26 cellular contexts compared by ENCODE assay signal in the genomic region with DNA sequence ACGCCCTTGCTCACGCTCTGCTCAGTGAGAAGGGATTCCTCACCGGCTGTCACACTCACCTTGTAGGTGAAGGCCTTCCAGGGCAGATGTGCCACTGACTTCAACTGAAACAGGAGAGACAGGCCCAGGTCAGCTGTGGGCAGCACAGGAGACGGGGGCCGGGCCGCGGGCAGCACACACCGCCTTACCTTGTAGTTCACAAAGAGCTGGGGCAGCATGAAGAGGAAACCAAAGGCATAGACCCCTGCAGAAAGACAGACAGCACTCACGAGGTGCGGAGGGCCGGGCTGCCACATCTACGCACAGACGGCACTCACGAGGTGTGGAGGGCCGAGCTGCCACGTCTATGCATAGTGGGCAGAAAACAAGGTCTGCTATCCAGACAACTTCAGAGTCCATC. TPM values are rescaled to one million over a fixed set of nuclear protein-coding genes. Genes with fewer than 3 reads are reported as not detected.
A peak's percentile ranks its signal among the peaks of the same experiment; 100 is the strongest.
DNase-seq lines count a peak whose midpoint lies in the region; ATAC-seq and TF ChIP-seq lines count a peak whose summit lies in the region.
"Had no signal": no experiment of that assay in that cellular context is flagged by ENCODE, and none has a peak within 500 bp of the region (broad histone marks: within the 10 kb centered on the region; RNA-seq: fewer than 3 reads in every experiment).

No MANE protein-coding gene starts in this region.

- H3K9me3 ChIP-seq in H9 (ENCODE audit: control insufficient read depth, low read depth, low read length) = no peaks in the 10 kb centered on the region
- no peaks in the 10 kb centered on the region for H3K9me3 ChIP-seq in sigmoid colon
- H3K9me3 ChIP-seq in esophagus muscularis mucosa = no peaks in the 10 kb centered on the region
- H3K9me3 ChIP-seq: BE2C, right atrium auricular region, thyroid gland had no signal

- WGBS in H9 (ENCODE audit: extremely low coverage, insufficient read length, low lambda C conversion rate) = no CpG with 5 or more reads among the region's 16 CpGs
- WGBS in sigmoid colon, 2 donors = 96% methylated on average over 16 of the region's 16 CpGs
- 97% methylated on average over 16 of the region's 16 CpGs for WGBS in esophagus muscularis mucosa

- POLR2A ChIA-PET in HEK293T (lab: Yijun Ruan, JAX) = no interaction called here

- H3T11ph ChIP-seq in H9 (ENCODE audit: low read length) = no peak overlapping the region

- H3K4me1 ChIP-seq in H9 (ENCODE audit: insufficient read depth, low read length) (no peaks in the 10 kb centered on the region), sigmoid colon (peaks cover 0 to under 1% (median 0%) of the 10 kb centered on the region in 4 donors), esophagus muscularis mucosa (peaks cover 0 to 3% (median under 1%) of the 10 kb centered on the region in 4 donors)
- H3K4me1 ChIP-seq: BE2C, right atrium auricular region had no signal

- H3K4me3 ChIP-seq in sigmoid colon = no peak overlapping the region
- no peak overlapping the region for H3K4me3 ChIP-seq in esophagus muscularis mucosa
- H3K4me3 ChIP-seq: GM12878, right atrium auricular region, thyroid gland had no signal

- H4K91ac ChIP-seq in H9 (ENCODE audit: insufficient read length, low read depth, low read length) = no peak overlapping the region

- TF ChIP-seq EP300 in sigmoid colon (IDR thresholded peaks at IDR 0.05) (no peak), esophagus muscularis mucosa (IDR thresholded peaks at IDR 0.05) (no peak)

- no peak overlapping the region for H4K8ac ChIP-seq in H9 (replicated peaks; ENCODE audit: insufficient read length, low read depth, low read length)

- H3K27me3 ChIP-seq in H9 (ENCODE audit: insufficient read depth, low read length) (no peaks in the 10 kb centered on the region), sigmoid colon (no peaks in the 10 kb centered on the region), esophagus muscularis mucosa (no peaks in the 10 kb centered on the region)
- H3K27me3 ChIP-seq: BE2C, right atrium auricular region, thyroid gland had no signal

- H4K20me1 ChIP-seq in H9 (ENCODE audit: control insufficient read depth, insufficient read depth, insufficient read length) = no peaks in the 10 kb centered on the region

- TF ChIP-seq CTCF in CD14-positive monocyte (IDR thresholded peaks at IDR 0.05) (no peak), H9 (conservative IDR thresholded peaks at IDR 0.05) (no peak), endothelial cell (IDR thresholded peaks at IDR 0.05; ENCODE audit: unreplicated experiment) (no peak), sigmoid colon (IDR thresholded peaks at IDR 0.05) (no peak), esophagus muscularis mucosa (IDR thresholded peaks at IDR 0.05) (no peak)

- H2AK5ac ChIP-seq in H9 (ENCODE audit: insufficient read length, low read length) = no peak overlapping the region

- H4K5ac ChIP-seq in H9 (ENCODE audit: insufficient read length, low read depth, low read length) = no peak overlapping the region

- no peaks in the 10 kb centered on the region for H3K79me2 ChIP-seq in H9 (ENCODE audit: insufficient read depth, low read length)

- H3K4me1 Mint-ChIP-seq in CD14-positive monocyte (peaks cover 1% of the 10 kb centered on the region), H9 (peaks cover 5 to 7% of the 10 kb centered on the region in 2 experiments), endothelial cell (ENCODE audit: unreplicated experiment) (peaks cover 2% of the 10 kb centered on the region)

- H3K23ac ChIP-seq in H9 (ENCODE audit: insufficient read length, low read depth, low read length) = no peak overlapping the region

- no peak overlapping the region for H2BK15ac ChIP-seq in H9 (ENCODE audit: low read depth, low read length)

- H3K14ac ChIP-seq in H9 (ENCODE audit: insufficient read depth, low read length) = no peak overlapping the region

- no peak overlapping the region for H2BK5ac ChIP-seq in H9 (ENCODE audit: insufficient read length, low read length)

- H3K9me3 Mint-ChIP-seq in CD14-positive monocyte (no peaks in the 10 kb centered on the region), H9 (no peaks in the 10 kb centered on the region; a peak in 1 of 5 replicates), endothelial cell (ENCODE audit: unreplicated experiment) (no peaks in the 10 kb centered on the region)
- H3K9me3 Mint-ChIP-seq: activated CD4-positive, alpha-beta T cell treated with anti-CD3 and anti-CD28 coated beads, Interleukin-2, amount 10 ng/mL, durations not matched to agents 7 days and 5 days; activated T-helper 1 cell treated with anti-CD3 and anti-CD28 coated beads, Interleukin-12 subunit alpha, Interleukin-12 subunit beta, Interleukin-2, Interleukin-4 antibody, amounts not matched to agents 30 ng/mL and 10 ng/mL and 1 ng/mL, durations not matched to agents 14 hours and 24 hours and 36 hours; stimulated activated naive CD8-positive, alpha-beta T cell treated with anti-CD3 and anti-CD28 coated beads, Interleukin-15, amount 100 ng/mL, for 72 hours had no signal

- no peak overlapping the region for H3K56ac ChIP-seq in H9 (ENCODE audit: insufficient read length, low read depth, low read length)

- no peak overlapping the region for H2BK120ac ChIP-seq in H9 (ENCODE audit: low read depth, low read length, poor library complexity, severe bottlenecking)

- no peak overlapping the region for H2AFZ ChIP-seq in H9 (ENCODE audit: low read length)

- no peak overlapping the region for H3K4ac ChIP-seq in H9 (ENCODE audit: low read depth, low read length)

- ATAC-seq in HG03460 (IDR thresholded peaks at IDR 0.05; ENCODE audit: unreplicated experiment) = no peak
- ATAC-seq: GM12878, left colon, Panc1 had no signal

- H3K4me3 Mint-ChIP-seq in CD14-positive monocyte (no peak overlapping the region), H9 (no peak overlapping the region), endothelial cell (ENCODE audit: unreplicated experiment) (peak overlapping the region; percentile 56)
- H3K4me3 Mint-ChIP-seq: activated CD4-positive, alpha-beta T cell treated with anti-CD3 and anti-CD28 coated beads, Interleukin-2, amount 10 ng/mL, durations not matched to agents 7 days and 5 days; activated T-helper 1 cell treated with anti-CD3 and anti-CD28 coated beads, Interleukin-12 subunit alpha, Interleukin-12 subunit beta, Interleukin-2, Interleukin-4 antibody, amounts not matched to agents 30 ng/mL and 10 ng/mL and 1 ng/mL, durations not matched to agents 14 hours and 24 hours and 36 hours; stimulated activated naive CD8-positive, alpha-beta T cell treated with anti-CD3 and anti-CD28 coated beads, Interleukin-15, amount 100 ng/mL, for 72 hours had no signal

- DNase-seq in CD14-positive monocyte (ENCODE audit: low spot score) (peak; percentile 17), H9 (peak; percentile 20), endothelial cell (ENCODE audit: low spot score) (no peak), sigmoid colon (peak; percentile 57), HEK293T (ENCODE audit: extremely low spot score) (no peak), esophagus muscularis mucosa (ENCODE audit: extremely low spot score) (no peak)
- DNase-seq: activated CD4-positive, alpha-beta T cell treated with anti-CD3 and anti-CD28 coated beads, Interleukin-2, amount 10 ng/mL, durations not matched to agents 7 days and 5 days; amniotic stem cell; BE2C; hypothalamus; left colon; mesenchymal stem cell; NCI-H146; NCI-H446; NCI-H774; stimulated activated CD4-positive, alpha-beta T cell treated with anti-CD3 and anti-CD28 coated beads, Interleukin-2, amount 100 ng/mL, for 24 hours; stimulated activated naive CD8-positive, alpha-beta T cell treated with anti-CD3 and anti-CD28 coated beads, Interleukin-15, amount 100 ng/mL, for 72 hours; SW 1271; T1000; thyroid gland had no signal

- H3K36me3 Mint-ChIP-seq in CD14-positive monocyte = peaks cover 82 to 94% of the 10 kb centered on the region in 2 donors
- peaks cover 32 to 84% (median 70%) of the 10 kb centered on the region in 3 experiments; a peak in 6 of 7 replicates for H3K36me3 Mint-ChIP-seq in H9 (ENCODE audit: insufficient read depth in 1 of 3, low read depth in 3 of 3)
- H3K36me3 Mint-ChIP-seq in endothelial cell (ENCODE audit: low read depth, unreplicated experiment) = peaks cover 45% of the 10 kb centered on the region

- H3K27ac ChIP-seq in H9 (ENCODE audit: insufficient read length, low read depth, low read length) (no peak overlapping the region), sigmoid colon (no peak overlapping the region), esophagus muscularis mucosa (replicated peaks in 1 of 4) (no peak overlapping the region)
- H3K27ac ChIP-seq: right atrium auricular region, thyroid gland had no signal

- intact Hi-C loops in CD14-positive monocyte (cut with micrococcal nuclease) = no loop called here
- intact Hi-C loops in sigmoid colon (cut with DNase I) = no loop called here
- intact Hi-C loops in esophagus muscularis mucosa (cut with DNase I) = no loop called here

- no peaks in the 10 kb centered on the region for H3K79me1 ChIP-seq in H9 (ENCODE audit: insufficient read depth, low read depth, low read length, poor library complexity, severe bottlenecking)

- H3K4me2 ChIP-seq in H9 (ENCODE audit: insufficient read depth, insufficient read length, low read length) = no peak overlapping the region

- CTCF ChIA-PET in HEK293T (lab: Yijun Ruan, JAX) = no interaction called here

- no peak overlapping the region for H2BK12ac ChIP-seq in H9 (ENCODE audit: insufficient read length, low read depth, low read length)

- H3K23me2 ChIP-seq in H9 (ENCODE audit: insufficient read length, low read depth, low read length, poor library complexity, severe bottlenecking) = no peaks in the 10 kb centered on the region

- no peak overlapping the region for H3K9ac ChIP-seq in H9 (ENCODE audit: extremely low read depth, insufficient read length, low read length)

- TF ChIP-seq POLR2A in sigmoid colon (IDR thresholded peaks at IDR 0.05) (no peak), esophagus muscularis mucosa (IDR thresholded peaks at IDR 0.05; ENCODE audit: low read depth) (no peak)

- H2BK20ac ChIP-seq in H9 (ENCODE audit: low read depth, low read length, poor library complexity, severe bottlenecking) = no peak overlapping the region

- H3K36me3 ChIP-seq in sigmoid colon (peaks cover 29 to 89% (median 74%) of the 10 kb centered on the region in 4 donors), esophagus muscularis mucosa (peaks cover 79 to 95% (median 91%) of the 10 kb centered on the region in 4 donors)

- H3K27me3 Mint-ChIP-seq in CD14-positive monocyte (ENCODE audit: low read depth in 3 of 3) (peaks cover 0 to 3% (median under 1%) of the 10 kb centered on the region in 3 donors), H9 (ENCODE audit: low read depth) (no peaks in the 10 kb centered on the region), endothelial cell (ENCODE audit: unreplicated experiment) (peaks cover 11% of the 10 kb centered on the region)
- H3K27me3 Mint-ChIP-seq: activated CD4-positive, alpha-beta T cell treated with anti-CD3 and anti-CD28 coated beads, Interleukin-2, amount 10 ng/mL, durations not matched to agents 7 days and 5 days; stimulated activated naive CD8-positive, alpha-beta T cell treated with anti-CD3 and anti-CD28 coated beads, Interleukin-15, amount 100 ng/mL, for 72 hours had no signal

- H3K27ac Mint-ChIP-seq in CD14-positive monocyte (peak overlapping the region in 1 of 7 donors; percentile 27), H9 (0 out of 7 replicates have a peak overlapping the region, but pooled peaks of 1 of the 3 experiments have one; percentile 28), endothelial cell (ENCODE audit: unreplicated experiment) (no peak overlapping the region)
- H3K27ac Mint-ChIP-seq: activated CD4-positive, alpha-beta T cell treated with anti-CD3 and anti-CD28 coated beads, Interleukin-2, amount 10 ng/mL, durations not matched to agents 7 days and 5 days; activated T-helper 1 cell treated with anti-CD3 and anti-CD28 coated beads, Interleukin-12 subunit alpha, Interleukin-12 subunit beta, Interleukin-2, Interleukin-4 antibody, amounts not matched to agents 30 ng/mL and 10 ng/mL and 1 ng/mL, durations not matched to agents 14 hours and 24 hours and 36 hours had no signal

- no peak overlapping the region for H3K18ac ChIP-seq in H9 (ENCODE audit: insufficient read length, low read depth, low read length)

RNA-seq across cellular contexts. Expression of a gene that starts 23.3 kb away (rescaled TPM):
- polyA plus RNA-seq in CD14-positive monocyte (10 to 100 TPM; 14.1 to 35.0 TPM), sigmoid colon (10 to 100 TPM; 33.1 to 90.5 (median 33.6) TPM)
- total RNA-seq in H9 (2021) (104 and 108 TPM in 2 replicates), endothelial cell (ENCODE audit: unreplicated experiment) (86.6 TPM), sigmoid colon (10 to 100 TPM; 49.5 to 67.8 (median 58.9) TPM), esophagus muscularis mucosa (100 to 1,000 TPM in 3 of 4 donors, 10 to 100 TPM in 1; 96.9 to 139 (median 126) TPM)

RNA-seq across cellular contexts. Expression of a gene that starts 26.7 kb away (rescaled TPM):
- polyA plus RNA-seq in CD14-positive monocyte (not detected), sigmoid colon (1 to 10 TPM in 1 of 3 donors, not detected in 2; 2.9 TPM)
- total RNA-seq in H9 (2021) (13.3 and 15.5 TPM in 2 replicates), endothelial cell (ENCODE audit: unreplicated experiment) (0.28 TPM), sigmoid colon (not detected), esophagus muscularis mucosa (not detected)
- total RNA-seq: glomerular endothelial cell, right atrium auricular region, thyroid gland had no signal

Comparison
In these comparisons a context has a peak if more than half of its experiments do, and no peak if none do; other contexts are left out.
1. DNase-seq: peak in CD14-positive monocyte (single experiment), H9 (single experiment) and sigmoid colon (single experiment); none in endothelial cell (single experiment), HEK293T (single experiment) and esophagus muscularis mucosa (single experiment).
2. RNA of a gene that starts 26.7 kb away (total RNA-seq): 13.3 to 15.5 TPM in H9; 0.28 TPM in endothelial cell (single experiment), not detected in sigmoid colon and not detected in esophagus muscularis mucosa; every median in the first group is over 10 times any median in the second.